1 cellular context compared by ENCODE assay signal in the genomic region with DNA sequence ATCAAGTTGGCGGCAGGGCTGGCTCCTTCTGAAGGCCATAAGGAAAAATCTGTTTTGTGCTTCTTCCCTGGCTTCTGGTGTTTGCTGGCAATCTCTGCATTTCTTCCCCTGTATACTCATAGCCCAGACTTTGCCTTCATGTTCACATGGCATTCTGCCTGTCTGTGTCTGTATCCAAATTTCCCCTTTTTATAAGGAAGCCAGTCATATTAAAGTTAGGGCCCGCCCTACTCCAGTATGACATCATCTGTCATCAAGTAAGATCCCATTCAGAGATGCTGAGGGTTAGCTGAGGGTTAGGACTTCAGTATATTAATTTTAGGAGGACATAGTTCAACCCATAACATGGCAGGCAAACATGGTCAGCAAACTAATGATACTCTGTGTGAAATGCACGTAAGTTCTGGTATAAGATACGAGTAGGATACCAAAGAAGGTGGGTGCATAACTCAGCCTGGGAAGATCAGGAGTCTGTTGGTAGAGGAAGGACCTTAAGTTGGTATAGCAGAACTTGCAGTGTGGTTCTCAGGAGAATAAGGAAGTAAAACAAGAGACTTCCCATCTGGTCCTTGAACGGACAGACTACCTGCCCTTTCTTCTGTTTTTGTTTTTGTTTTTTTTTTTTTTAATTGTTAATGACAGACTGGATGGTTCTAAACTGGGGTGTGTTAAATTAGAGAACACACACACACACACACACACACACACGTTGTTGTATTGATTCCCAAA.
TF ChIP-seq lines count a peak whose summit lies in the region.

No MANE protein-coding gene starts in this region.

TF ChIP-seq in H1, 55 proteins besides CTCF, POLR2A, EP300 and RAD21 (continued from another document):
- no peak for TF ChIP-seq USF2 (IDR thresholded peaks at IDR 0.05; ENCODE audit: low read length)
- TF ChIP-seq SRF (IDR thresholded peaks at IDR 0.05; ENCODE audit: low read depth, low read length) = no peak
